ENCODE assay signal across 22 cellular contexts in the genomic region with DNA sequence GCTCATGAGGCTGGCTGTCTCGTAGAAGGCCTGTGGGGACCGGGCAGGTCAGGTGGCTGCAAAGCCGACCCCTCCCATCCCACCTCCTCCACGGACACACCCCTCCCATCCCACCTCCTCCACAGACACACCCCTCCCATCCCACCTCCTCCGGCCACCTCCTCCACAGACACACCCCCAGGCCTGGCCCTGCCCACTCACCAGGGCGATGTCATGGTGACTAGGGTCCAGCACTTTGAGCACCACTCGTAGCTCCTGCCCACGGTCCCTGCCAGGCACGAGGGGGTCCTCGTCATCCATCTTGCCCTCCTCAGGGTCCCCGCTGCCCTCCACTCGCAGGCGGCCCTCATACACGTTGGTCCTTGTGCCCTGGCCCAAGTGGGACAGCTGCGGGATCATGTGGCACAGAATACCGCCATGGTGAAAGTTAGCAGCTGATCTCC. TPM values are rescaled to one million over a fixed set of nuclear protein-coding genes. Genes with fewer than 3 reads are reported as not detected.
DNase-seq lines count a peak whose midpoint lies in the region; ATAC-seq, FAIRE-seq and TF ChIP-seq lines count a peak whose summit lies in the region.
"Had no signal": no experiment of that assay in that cellular context is flagged by ENCODE, and none has a peak within 500 bp of the region (broad histone marks: within the 10 kb centered on the region; RNA-seq: fewer than 3 reads in every experiment).

No MANE protein-coding gene starts in this region.

- H3K9ac ChIP-seq in GM12878 (ENCODE audit: control insufficient read depth, insufficient read depth, low read length), result no peak overlapping the region

- H3K4me3 ChIP-seq in H7 (ENCODE audit: insufficient read depth, low read depth, low read length) (no peak overlapping the region), GM12878 (no peak overlapping the region), WERI-Rb-1 (ENCODE audit: low read depth, low read length) (no peak overlapping the region)
- H3K4me3 ChIP-seq: SJSA1 had no signal

- CTCF ChIA-PET in GM12878 (lab: Yijun Ruan, JAX), result interaction anchor here (0.7 kb wide), 1 partner anchor 502 kb away, joined by 3 read pairs; no protein-coding TSS in a partner anchor

- H3K27ac Mint-ChIP-seq in natural killer cell treated with Interleukin-12 subunit alpha and Interleukin-12 subunit beta and Interleukin-15 and Interleukin-18, amount 100 ng/mL, for 72 hours, result no peak overlapping the region

- no peaks in the 10 kb centered on the region for H3K4me1 ChIP-seq in GM12878 (ENCODE audit: control insufficient read depth, insufficient read depth, low read length)
- H3K4me1 ChIP-seq: Caco-2, SJSA1 had no signal

- SMC1A ChIA-PET in GM12878 (lab: Charles Lee; ENCODE audit: uncharacterized antibody, unreplicated experiment), result no interaction called here

- DNase-seq in H7 (peak; percentile 66), GM12878 (ENCODE audit: low read depth, low spot score) (no peak), WERI-Rb-1 (no peak), OCI-M1 (lab: John Stamatoyannopoulos, UW) (no peak)
- DNase-seq in natural killer cell treated with Interleukin-12 subunit alpha and Interleukin-12 subunit beta and Interleukin-15 and Interleukin-18, amount 100 ng/mL, for 72 hours (ENCODE audit: low spot score), result peak; percentile 55
- DNase-seq in activated CD4-positive, CD25-positive, alpha-beta regulatory T cell (lab: John Stamatoyannopoulos, UW), result no peak
- DNase-seq: C1 segment of cervical spinal cord; Caco-2; CD4-positive, alpha-beta memory T cell; GOT3; KBM-7; MV-4-11; NCI-H1105 treated with DMSO at 0.1 percent for 48 hours; NCI-H146; NCI-H2029; NCI-H526 treated with DMSO at 0.1 percent for 48 hours; Right ventricle myocardium superior; RPMI8226 had no signal

- H3K27me3 ChIP-seq in H7 (ENCODE audit: control insufficient read depth, insufficient read depth, low read length) (no peaks in the 10 kb centered on the region), GM12878 (replicated peaks in 1 of 2; ENCODE audit: control insufficient read depth in 2 of 2, insufficient read depth in 2 of 2, low read length in 1 of 2) (no peaks in the 10 kb centered on the region), WERI-Rb-1 (ENCODE audit: insufficient read depth, low read depth, severe bottlenecking) (no peaks in the 10 kb centered on the region)
- H3K27me3 ChIP-seq: SJSA1 had no signal

- no peak overlapping the region for H3K4me2 ChIP-seq in GM12878 (ENCODE audit: control insufficient read depth, insufficient read depth)

- POLR2A ChIA-PET in GM12878 (lab: Charles Lee), result interaction anchor here (0.5 to 1.2 kb wide), 3 partner anchors 91 to 213 kb away, joined by 3 to 4 read pairs (median 4); a partner anchor contains a TSS

- in situ Hi-C loops in GM12878 (cut with MboI), result no loop called here

- no peaks in the 10 kb centered on the region for H3K27me3 Mint-ChIP-seq in natural killer cell treated with Interleukin-12 subunit alpha and Interleukin-12 subunit beta and Interleukin-15 and Interleukin-18, amount 100 ng/mL, for 72 hours
- H3K27me3 Mint-ChIP-seq: CD4-positive, alpha-beta memory T cell had no signal

- H3K9me3 ChIP-seq in GM12878 (replicated peaks; ENCODE audit: control insufficient read depth, insufficient read depth, low read length) (no peaks in the 10 kb centered on the region), WERI-Rb-1 (ENCODE audit: severe bottlenecking) (no peaks in the 10 kb centered on the region)
- H3K9me3 ChIP-seq: Caco-2, SJSA1 had no signal

- TF ChIP-seq CTCF in GM12878 (IDR thresholded peaks at IDR 0.05 in 2 of 3, conservative IDR thresholded peaks at IDR 0.05 in 1 of 3; ENCODE audit: control insufficient read depth in 2 of 3, extremely low read depth in 1 of 3, insufficient read depth in 1 of 3, low read depth in 3 of 3, low read length in 3 of 3) (no peak), WERI-Rb-1 (IDR thresholded peaks at IDR 0.05; ENCODE audit: low read depth, low read length) (no peak)

- no peaks in the 10 kb centered on the region for H3K36me3 Mint-ChIP-seq in natural killer cell treated with Interleukin-12 subunit alpha and Interleukin-12 subunit beta and Interleukin-15 and Interleukin-18, amount 100 ng/mL, for 72 hours

- peaks cover 0 to 12% of the 10 kb centered on the region in 2 donors for H3K4me1 Mint-ChIP-seq in natural killer cell treated with Interleukin-12 subunit alpha and Interleukin-12 subunit beta and Interleukin-15 and Interleukin-18, amount 100 ng/mL, for 72 hours (ENCODE audit: low read depth in 2 of 2)

- H3K27ac ChIP-seq in GM12878 (ENCODE audit: control insufficient read depth, insufficient read depth), result no peak overlapping the region
- no peak overlapping the region for H3K27ac ChIP-seq in WERI-Rb-1
- H3K27ac ChIP-seq: SJSA1 had no signal

- no peaks in the 10 kb centered on the region; the same call in 1 of the 2 replicates for H3K79me2 ChIP-seq in GM12878 (ENCODE audit: control insufficient read depth, insufficient read depth, low read length)

- H3K36me3 ChIP-seq in H7 (replicated peaks; ENCODE audit: control insufficient read depth, insufficient read depth, low read length) (peaks cover 3% of the 10 kb centered on the region), GM12878 (ENCODE audit: control insufficient read depth in 2 of 2, insufficient read depth in 2 of 2, low read length in 1 of 2) (peaks cover 24 to 46% of the 10 kb centered on the region in 2 experiments), WERI-Rb-1 (peaks cover 61% of the 10 kb centered on the region)

- H3K4me3 Mint-ChIP-seq in natural killer cell treated with Interleukin-12 subunit alpha and Interleukin-12 subunit beta and Interleukin-15 and Interleukin-18, amount 100 ng/mL, for 72 hours, result no peak overlapping the region
- H3K4me3 Mint-ChIP-seq: CD4-positive, alpha-beta memory T cell had no signal

- RAD21 ChIA-PET in GM12878 (lab: Charles Lee; ENCODE audit: unreplicated experiment), result interaction anchor here (0.6 kb wide), 1 partner anchor 14 kb away, joined by 3 read pairs; no protein-coding TSS in a partner anchor

- WGBS in GM12878 (ENCODE audit: insufficient coverage, insufficient replicate concordance, low lambda C conversion rate, missing lambda C conversion rate), result 92% methylated on average over 14 of the region's 16 CpGs

- TF ChIP-seq RAD21 in GM12878 (IDR thresholded peaks at IDR 0.05; ENCODE audit: insufficient read depth, low read depth, low read length), result no peak

- no peaks in the 10 kb centered on the region for H3K9me3 Mint-ChIP-seq in natural killer cell treated with Interleukin-12 subunit alpha and Interleukin-12 subunit beta and Interleukin-15 and Interleukin-18, amount 100 ng/mL, for 72 hours

- peak; percentile 65 for TF ChIP-seq POLR2A in GM12878 (IDR thresholded peaks at IDR 0.05; ENCODE audit: low read depth, low read length)

- H2AFZ ChIP-seq in GM12878 (ENCODE audit: control insufficient read depth, low read depth, low read length), result no peak overlapping the region

- no peak for TF ChIP-seq EP300 in GM12878 (IDR thresholded peaks at IDR 0.05; ENCODE audit: borderline replicate concordance in 1 of 2, control insufficient read depth in 1 of 2, low read depth in 2 of 2, low read length in 2 of 2)

- no TSS peak for BruUV-seq in GM12878 (replicated peaks; lab: Mats Ljungman, UMichigan)

- FAIRE-seq in GM12878 (lab: Jason Lieb, UNC), result no peak
- FAIRE-seq: G401.6, HTR-8/SVneo had no signal

- ATAC-seq in GM12878, result no peak; the same call in 2 of the 3 replicates
- peak in 1 of 2 donors; percentile 9 for ATAC-seq in natural killer cell treated with Interleukin-12 subunit alpha and Interleukin-12 subunit beta and Interleukin-15 and Interleukin-18, amount 100 ng/mL, for 72 hours
- ATAC-seq in HG02610 (IDR thresholded peaks at IDR 0.05; ENCODE audit: unreplicated experiment), result no peak

- intact Hi-C loops in GM12878 (cut with micrococcal nuclease; ENCODE audit: unreplicated experiment), result no loop called here

- H4K20me1 ChIP-seq in GM12878 (ENCODE audit: control insufficient read depth, insufficient read depth), result no peaks in the 10 kb centered on the region; the same call in 1 of the 2 replicates

RNA-seq across cellular contexts. Expression of a gene that starts 18.8 kb away (rescaled TPM):
- 48.0 and 48.3 TPM in 2 replicates for total RNA-seq in H7 (2014; rRNA removed; shearing (Covaris generic))
- 483 and 545 TPM in 2 replicates for total RNA-seq in GM12878 (2013; cell fraction: nucleolus; rRNA removed)
- total RNA-seq in GM12878 (2014; rRNA removed) (235 and 304 TPM in 2 replicates), GM12878 (2014; rRNA removed; fragmentation: Illumina TruSeq; extraction: Trizol) (145 and 164 TPM in 2 replicates), GM12878 (2021) (267 and 297 TPM in 2 replicates)
- 148 TPM for polyA plus RNA-seq in GM12878 (2011; ENCODE audit: low read depth)
- polyA plus RNA-seq in GM12878 (2011; rRNA removed) (62.0 and 127 TPM in 2 replicates), GM12878 (2014; fragmentation: Illumina TruSeq; extraction: Trizol) (80.2 and 185 TPM in 2 replicates), GM12878 (2014; fragmentation: Nextera tagmentation; extraction: Ambion mirVana) (10 to 100 TPM; 36.4 to 66.9 TPM), GM12878 (2014; rRNA removed) (364 and 387 TPM in 2 replicates), GM12878 (2016; fragmentation: Nextera tagmentation; extraction: Ambion mirVana) (100 to 1,000 TPM; 172 to 186 TPM)
- polyA plus RNA-seq in GM12878 (2011; cell fraction: cytosol; rRNA removed), result 171 and 227 TPM in 2 replicates
- 997 and 1,420 TPM in 2 replicates for polyA plus RNA-seq in GM12878 (2011; cell fraction: nucleus; rRNA removed)
- 217 and 288 TPM in 2 replicates for polyA plus RNA-seq in GM12878 (2012)
- 58.7 and 148 TPM in 2 replicates for polyA minus RNA-seq in GM12878 (2011; rRNA and poly(A)+ RNA removed)
- polyA minus RNA-seq in GM12878 (2011; cell fraction: cytosol; rRNA and poly(A)+ RNA removed), result 70.7 and 98.7 TPM in 2 replicates
- polyA minus RNA-seq in GM12878 (2011; cell fraction: nucleus; rRNA and poly(A)+ RNA removed), result 78.8 and 145 TPM in 2 replicates
- total RNA-seq in natural killer cell treated with Interleukin-12 subunit alpha and Interleukin-12 subunit beta and Interleukin-15 and Interleukin-18, amount 100 ng/mL, for 72 hours, result 100 to 1,000 TPM; 310 to 453 TPM

RNA-seq across cellular contexts. Expression of a gene that starts 22.2 kb away (rescaled TPM):
- total RNA-seq in H7 (2014; rRNA removed; shearing (Covaris generic)), result 15.2 and 16.1 TPM in 2 replicates
- 76.3 and 98.4 TPM in 2 replicates for total RNA-seq in GM12878 (2013; cell fraction: nucleolus; rRNA removed)
- total RNA-seq in GM12878 (2014; rRNA removed) (134 and 152 TPM in 2 replicates), GM12878 (2014; rRNA removed; fragmentation: Illumina TruSeq; extraction: Trizol) (98.9 and 106 TPM in 2 replicates), GM12878 (2021) (146 and 160 TPM in 2 replicates)
- polyA plus RNA-seq in GM12878 (2011; ENCODE audit: low read depth), result 45.5 TPM
- polyA plus RNA-seq in GM12878 (2011; rRNA removed) (67.0 and 125 TPM in 2 replicates), GM12878 (2014; fragmentation: Illumina TruSeq; extraction: Trizol) (20.4 and 61.1 TPM in 2 replicates), GM12878 (2014; fragmentation: Nextera tagmentation; extraction: Ambion mirVana) (10 to 100 TPM in 1 of 2 experiments, 1 to 10 TPM in 1; 5.5 to 29.2 TPM), GM12878 (2014; rRNA removed) (146 and 156 TPM in 2 replicates), GM12878 (2016; fragmentation: Nextera tagmentation; extraction: Ambion mirVana) (10 to 100 TPM; 73.6 to 75.6 TPM)
- polyA plus RNA-seq in GM12878 (2011; cell fraction: cytosol; rRNA removed), result 166 and 255 TPM in 2 replicates
- 261 and 282 TPM in 2 replicates for polyA plus RNA-seq in GM12878 (2011; cell fraction: nucleus; rRNA removed)
- polyA plus RNA-seq in GM12878 (2012), result 152 and 177 TPM in 2 replicates
- 113 and 199 TPM in 2 replicates for polyA minus RNA-seq in GM12878 (2011; rRNA and poly(A)+ RNA removed)
- 98.9 and 99.5 TPM in 2 replicates for polyA minus RNA-seq in GM12878 (2011; cell fraction: cytosol; rRNA and poly(A)+ RNA removed)
- polyA minus RNA-seq in GM12878 (2011; cell fraction: nucleus; rRNA and poly(A)+ RNA removed), result 40.0 and 45.3 TPM in 2 replicates
- total RNA-seq in natural killer cell treated with Interleukin-12 subunit alpha and Interleukin-12 subunit beta and Interleukin-15 and Interleukin-18, amount 100 ng/mL, for 72 hours, result 100 to 1,000 TPM in 1 of 2 donors, 10 to 100 TPM in 1; 91.9 to 154 TPM

RNA-seq across cellular contexts. Expression of a gene that starts 28.3 kb away (rescaled TPM):
- total RNA-seq in H7 (2014; rRNA removed; shearing (Covaris generic)), result 32.2 and 36.1 TPM in 2 replicates
- 26.9 and 31.1 TPM in 2 replicates for total RNA-seq in GM12878 (2013; cell fraction: nucleolus; rRNA removed)
- total RNA-seq in GM12878 (2014; rRNA removed), result 16.1 and 24.5 TPM in 2 replicates
- 3.3 and 5.1 TPM in 2 replicates for total RNA-seq in GM12878 (2014; rRNA removed; fragmentation: Illumina TruSeq; extraction: Trizol)
- total RNA-seq in GM12878 (2021), result 83.5 and 87.0 TPM in 2 replicates
- 4.7 TPM for polyA plus RNA-seq in GM12878 (2011; ENCODE audit: low read depth)
- 0.91 and 1.5 TPM in 2 replicates for polyA plus RNA-seq in GM12878 (2011; rRNA removed)
- polyA plus RNA-seq in GM12878 (2011; cell fraction: cytosol; rRNA removed), result 4.5 and 5.8 TPM in 2 replicates
- polyA plus RNA-seq in GM12878 (2011; cell fraction: nucleus; rRNA removed), result 33.7 and 54.4 TPM in 2 replicates
- polyA plus RNA-seq in GM12878 (2012), result 27.8 and 29.2 TPM in 2 replicates
- polyA plus RNA-seq in GM12878 (2014; fragmentation: Illumina TruSeq; extraction: Trizol), result 1.0 and 4.8 TPM in 2 replicates
- under 1 TPM; 0.03 to 0.05 TPM for polyA plus RNA-seq in GM12878 (2014; fragmentation: Nextera tagmentation; extraction: Ambion mirVana)
- 19.2 and 33.9 TPM in 2 replicates for polyA plus RNA-seq in GM12878 (2014; rRNA removed)
- 10 to 100 TPM; 54.7 to 71.6 TPM for polyA plus RNA-seq in GM12878 (2016; fragmentation: Nextera tagmentation; extraction: Ambion mirVana)
- 8.3 and 16.5 TPM in 2 replicates for polyA minus RNA-seq in GM12878 (2011; rRNA and poly(A)+ RNA removed)
- polyA minus RNA-seq in GM12878 (2011; cell fraction: cytosol; rRNA and poly(A)+ RNA removed), result 23.0 and 25.4 TPM in 2 replicates
- 9.3 and 15.3 TPM in 2 replicates for polyA minus RNA-seq in GM12878 (2011; cell fraction: nucleus; rRNA and poly(A)+ RNA removed)
- total RNA-seq in natural killer cell treated with Interleukin-12 subunit alpha and Interleukin-12 subunit beta and Interleukin-15 and Interleukin-18, amount 100 ng/mL, for 72 hours, result 100 to 1,000 TPM in 1 of 2 donors, 10 to 100 TPM in 1; 81.1 to 131 TPM

RNA-seq across cellular contexts. Expression of a gene that starts 41.8 kb away (rescaled TPM):
- total RNA-seq in H7 (2014; rRNA removed; shearing (Covaris generic)), result 226 and 254 TPM in 2 replicates
- 43.2 and 59.3 TPM in 2 replicates for total RNA-seq in GM12878 (2013; cell fraction: nucleolus; rRNA removed)
- total RNA-seq in GM12878 (2014; rRNA removed) (179 and 197 TPM in 2 replicates), GM12878 (2014; rRNA removed; fragmentation: Illumina TruSeq; extraction: Trizol) (110 and 117 TPM in 2 replicates), GM12878 (2021) (144 and 155 TPM in 2 replicates)
- 84.0 TPM for polyA plus RNA-seq in GM12878 (2011; ENCODE audit: low read depth)
- polyA plus RNA-seq in GM12878 (2011; rRNA removed) (140 and 200 TPM in 2 replicates), GM12878 (2014; fragmentation: Illumina TruSeq; extraction: Trizol) (50.7 and 105 TPM in 2 replicates), GM12878 (2014; fragmentation: Nextera tagmentation; extraction: Ambion mirVana) (1 to 10 TPM; 4.7 to 8.8 TPM), GM12878 (2014; rRNA removed) (265 and 297 TPM in 2 replicates), GM12878 (2016; fragmentation: Nextera tagmentation; extraction: Ambion mirVana) (100 to 1,000 TPM; 255 to 262 TPM)
- polyA plus RNA-seq in GM12878 (2011; cell fraction: cytosol; rRNA removed), result 211 and 322 TPM in 2 replicates
- 421 and 498 TPM in 2 replicates for polyA plus RNA-seq in GM12878 (2011; cell fraction: nucleus; rRNA removed)
- 146 and 163 TPM in 2 replicates for polyA plus RNA-seq in GM12878 (2012)
- polyA minus RNA-seq in GM12878 (2011; rRNA and poly(A)+ RNA removed), result 76.0 and 82.1 TPM in 2 replicates
- polyA minus RNA-seq in GM12878 (2011; cell fraction: cytosol; rRNA and poly(A)+ RNA removed), result 42.4 and 45.5 TPM in 2 replicates
- polyA minus RNA-seq in GM12878 (2011; cell fraction: nucleus; rRNA and poly(A)+ RNA removed), result 22.4 and 40.0 TPM in 2 replicates
- total RNA-seq in natural killer cell treated with Interleukin-12 subunit alpha and Interleukin-12 subunit beta and Interleukin-15 and Interleukin-18, amount 100 ng/mL, for 72 hours, result 100 to 1,000 TPM; 228 to 368 TPM

RNA-seq across cellular contexts. Expression of a gene that starts 45.8 kb away (rescaled TPM):
- 22.3 and 40.8 TPM in 2 replicates for total RNA-seq in H7 (2014; rRNA removed; shearing (Covaris generic))
- 8.7 and 11.1 TPM in 2 replicates for total RNA-seq in GM12878 (2013; cell fraction: nucleolus; rRNA removed)
- total RNA-seq in GM12878 (2014; rRNA removed) (19.5 and 29.0 TPM in 2 replicates), GM12878 (2014; rRNA removed; fragmentation: Illumina TruSeq; extraction: Trizol) (15.0 and 16.2 TPM in 2 replicates), GM12878 (2021) (22.4 and 24.6 TPM in 2 replicates)
- polyA plus RNA-seq in GM12878 (2011; ENCODE audit: low read depth), result 7.6 TPM
- polyA plus RNA-seq in GM12878 (2011; rRNA removed) (5.0 and 12.4 TPM in 2 replicates), GM12878 (2014; fragmentation: Illumina TruSeq; extraction: Trizol) (5.9 and 24.9 TPM in 2 replicates), GM12878 (2014; fragmentation: Nextera tagmentation; extraction: Ambion mirVana) (1 to 10 TPM; 1.4 to 4.1 TPM), GM12878 (2014; rRNA removed) (31.7 TPM in 2 replicates), GM12878 (2016; fragmentation: Nextera tagmentation; extraction: Ambion mirVana) (10 to 100 TPM; 34.4 to 50.4 TPM)
- 24.5 and 31.1 TPM in 2 replicates for polyA plus RNA-seq in GM12878 (2011; cell fraction: cytosol; rRNA removed)
- polyA plus RNA-seq in GM12878 (2011; cell fraction: nucleus; rRNA removed), result 34.9 and 53.2 TPM in 2 replicates
- polyA plus RNA-seq in GM12878 (2012), result 9.7 and 16.0 TPM in 2 replicates
- polyA minus RNA-seq in GM12878 (2011; rRNA and poly(A)+ RNA removed), result 5.3 and 11.1 TPM in 2 replicates
- 3.2 and 5.2 TPM in 2 replicates for polyA minus RNA-seq in GM12878 (2011; cell fraction: cytosol; rRNA and poly(A)+ RNA removed)
- polyA minus RNA-seq in GM12878 (2011; cell fraction: nucleus; rRNA and poly(A)+ RNA removed), result 4.2 and 11.7 TPM in 2 replicates
- 10 to 100 TPM; 11.4 to 26.4 TPM for total RNA-seq in natural killer cell treated with Interleukin-12 subunit alpha and Interleukin-12 subunit beta and Interleukin-15 and Interleukin-18, amount 100 ng/mL, for 72 hours

Comparison
In these comparisons a context has a peak if more than half of its experiments do, and no peak if none do; other contexts are left out.
1. DNase-seq: peak in H7 (single experiment) and natural killer cell treated with Interleukin-12 subunit alpha and Interleukin-12 subunit beta and Interleukin-15 and Interleukin-18, amount 100 ng/mL, for 72 hours (single experiment); none in GM12878 (single experiment), activated CD4-positive, CD25-positive, alpha-beta regulatory T cell (0 of 4), WERI-Rb-1 (single experiment) and OCI-M1 (single experiment).